In the genomic region with DNA sequence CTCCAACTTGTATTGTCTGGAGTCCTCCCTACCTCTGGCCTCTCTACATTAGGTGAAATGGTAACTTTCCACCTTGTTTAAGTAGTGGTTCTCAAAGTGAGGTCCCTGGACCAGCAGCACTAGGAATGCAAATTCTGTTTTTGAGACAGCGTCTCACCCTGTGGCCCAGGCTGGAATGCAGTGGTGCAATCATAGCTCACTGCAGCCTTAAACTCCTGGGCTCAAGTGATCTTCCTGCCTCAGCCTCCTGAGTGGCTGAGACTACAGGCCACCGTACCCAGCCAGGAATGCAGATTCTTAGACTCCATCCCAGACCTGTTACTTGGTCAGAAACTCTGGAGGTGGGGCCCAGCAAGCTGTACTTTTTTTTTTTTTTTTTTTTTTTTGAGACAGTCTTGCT, we compare ENCODE assay signal across 31 cellular contexts. TPM values are rescaled to one million over a fixed set of nuclear protein-coding genes. Genes with fewer than 3 reads are reported as not detected.
"Had no signal": no experiment of that assay in that cellular context is flagged by ENCODE, and none has a peak within 500 bp of the region (broad histone marks: within the 10 kb centered on the region; RNA-seq: fewer than 3 reads in every experiment).

No MANE protein-coding gene starts in this region.

- H3K27ac ChIP-seq: epithelial cell of prostate, gastroesophageal sphincter, left lung, neural progenitor cell, thoracic aorta had no signal

- H3K4me1 Mint-ChIP-seq: central memory CD8-positive, alpha-beta T cell had no signal

- H3K9me3 Mint-ChIP-seq: activated CD4-positive, alpha-beta memory T cell treated with anti-CD3 and anti-CD28 coated beads for 36 hours; activated CD4-positive, alpha-beta T cell treated with anti-CD3 and anti-CD28 coated beads, Interleukin-2, amount 10 ng/mL, durations not matched to agents 24 days and 14 days; activated naive CD4-positive, alpha-beta T cell treated with anti-CD3 and anti-CD28 coated beads, Interleukin-2, amount 10 ng/mL, durations not matched to agents 7 days and 5 days; activated naive CD8-positive, alpha-beta T cell treated with anti-CD3 and anti-CD28 coated beads, Interleukin-2, amount 10 ng/mL, durations not matched to agents 7 days and 5 days; activated T-helper 1 cell treated with anti-CD3 and anti-CD28 coated beads, Interleukin-12 subunit alpha, Interleukin-12 subunit beta, Interleukin-2, Interleukin-4 antibody, amounts not matched to agents 30 ng/mL and 10 ng/mL and 1 ng/mL, durations not matched to agents 14 hours and 24 hours and 36 hours; central memory CD8-positive, alpha-beta T cell; immature natural killer cell; natural killer cell; neural progenitor cell had no signal

- H3K36me3 ChIP-seq: gastroesophageal sphincter, left lung, neural progenitor cell, thoracic aorta had no signal

- H3K27ac Mint-ChIP-seq: activated CD4-positive, alpha-beta memory T cell treated with anti-CD3 and anti-CD28 coated beads for 36 hours; activated CD4-positive, alpha-beta T cell treated with anti-CD3 and anti-CD28 coated beads, Interleukin-2, amount 10 ng/mL, durations not matched to agents 24 days and 14 days; activated naive CD8-positive, alpha-beta T cell treated with anti-CD3 and anti-CD28 coated beads, Interleukin-2, amount 10 ng/mL, durations not matched to agents 7 days and 5 days; activated T-helper 1 cell treated with anti-CD3 and anti-CD28 coated beads, Interleukin-12 subunit alpha, Interleukin-12 subunit beta, Interleukin-2, Interleukin-4 antibody, amounts not matched to agents 30 ng/mL and 10 ng/mL and 1 ng/mL, durations not matched to agents 14 hours and 24 hours and 36 hours; immature natural killer cell; natural killer cell; neural progenitor cell had no signal

- DNase-seq: activated CD4-positive, alpha-beta memory T cell treated with anti-CD3 and anti-CD28 coated beads for 36 hours; activated CD4-positive, alpha-beta T cell treated with anti-CD3 and anti-CD28 coated beads, Interleukin-2, amount 10 ng/mL, durations not matched to agents 24 days and 14 days; activated CD4-positive, CD25-positive, alpha-beta regulatory T cell treated with anti-CD3 and anti-CD28 coated beads, Interleukin-2, amount 50 U/mL, for 72 hours; activated CD8-positive, alpha-beta memory T cell treated with anti-CD3 and anti-CD28 coated beads, Interleukin-2, amount 50 U/mL, for 4 hours; activated gamma-delta T cell; activated naive CD4-positive, alpha-beta T cell treated with anti-CD3 and anti-CD28 coated beads, Interleukin-2, amount 10 ng/mL, durations not matched to agents 7 days and 5 days; activated naive CD8-positive, alpha-beta T cell treated with anti-CD3 and anti-CD28 coated beads, Interleukin-2, amount 10 ng/mL, durations not matched to agents 7 days and 5 days; activated T-cell treated with anti-CD3 and anti-CD28 coated beads, Interleukin-2, amount 50 U/mL, for 1 hour; amygdala; dermis blood vessel endothelial cell; effector CD4-positive, alpha-beta T cell; hypothalamus; immature natural killer cell; kidney glomerular epithelial cell; left lung; mesendoderm; natural killer cell; occipital lobe; right cardiac atrium; stimulated activated CD4-positive, alpha-beta T cell treated with anti-CD3 and anti-CD28 coated beads, Interleukin-2, amount 100 ng/mL, for 48 hours; stimulated activated naive CD8-positive, alpha-beta T cell treated with anti-CD3 and anti-CD28 coated beads, Interleukin-15, Interleukin-2, amounts not matched to agents 100 U/mL and 50 U/mL, for 24 hours had no signal

- H3K27me3 Mint-ChIP-seq: activated CD4-positive, alpha-beta memory T cell treated with anti-CD3 and anti-CD28 coated beads for 36 hours; activated naive CD8-positive, alpha-beta T cell treated with anti-CD3 and anti-CD28 coated beads, Interleukin-2, amount 10 ng/mL, durations not matched to agents 7 days and 5 days; central memory CD8-positive, alpha-beta T cell had no signal

- H3K4me1 ChIP-seq: neural progenitor cell had no signal

- ATAC-seq: gastroesophageal sphincter; left lung; natural killer cell; right cardiac atrium; stimulated activated naive CD8-positive, alpha-beta T cell treated with anti-CD3 and anti-CD28 coated beads, Interleukin-15, Interleukin-2, amounts not matched to agents 100 U/mL and 50 U/mL, for 24 hours had no signal

- H3K4me3 ChIP-seq: gastroesophageal sphincter, left lung, lung, neural progenitor cell, thoracic aorta had no signal

- H3K36me3 Mint-ChIP-seq: activated CD4-positive, alpha-beta memory T cell treated with anti-CD3 and anti-CD28 coated beads for 36 hours; activated naive CD4-positive, alpha-beta T cell treated with anti-CD3 and anti-CD28 coated beads, Interleukin-2, amount 10 ng/mL, durations not matched to agents 7 days and 5 days; activated naive CD8-positive, alpha-beta T cell treated with anti-CD3 and anti-CD28 coated beads, Interleukin-2, amount 10 ng/mL, durations not matched to agents 7 days and 5 days; immature natural killer cell; natural killer cell; neural progenitor cell had no signal

- H3K4me3 Mint-ChIP-seq: activated CD4-positive, alpha-beta memory T cell treated with anti-CD3 and anti-CD28 coated beads for 36 hours; activated CD4-positive, alpha-beta T cell treated with anti-CD3 and anti-CD28 coated beads, Interleukin-2, amount 10 ng/mL, durations not matched to agents 24 days and 14 days; activated naive CD4-positive, alpha-beta T cell treated with anti-CD3 and anti-CD28 coated beads, Interleukin-2, amount 10 ng/mL, durations not matched to agents 7 days and 5 days; activated naive CD8-positive, alpha-beta T cell treated with anti-CD3 and anti-CD28 coated beads, Interleukin-2, amount 10 ng/mL, durations not matched to agents 7 days and 5 days; activated T-helper 1 cell treated with anti-CD3 and anti-CD28 coated beads, Interleukin-12 subunit alpha, Interleukin-12 subunit beta, Interleukin-2, Interleukin-4 antibody, amounts not matched to agents 30 ng/mL and 10 ng/mL and 1 ng/mL, durations not matched to agents 14 hours and 24 hours and 36 hours; central memory CD8-positive, alpha-beta T cell; immature natural killer cell; natural killer cell; neural progenitor cell had no signal

- H3K9me3 ChIP-seq: gastroesophageal sphincter, left lung, thoracic aorta had no signal

- H3K27me3 ChIP-seq: gastroesophageal sphincter, left lung had no signal

RNA-seq across cellular contexts. Expression of a gene that starts 39.1 kb away (rescaled TPM):
- total RNA-seq: activated CD4-positive, alpha-beta memory T cell treated with anti-CD3 and anti-CD28 coated beads for 36 hours; activated CD4-positive, alpha-beta T cell treated with anti-CD3 and anti-CD28 coated beads, Interleukin-2, amount 10 ng/mL, durations not matched to agents 24 days and 14 days; activated CD8-positive, alpha-beta memory T cell treated with anti-CD3 and anti-CD28 coated beads for 36 hours; activated naive CD8-positive, alpha-beta T cell treated with anti-CD3 and anti-CD28 coated beads, Interleukin-2, amount 10 ng/mL, durations not matched to agents 7 days and 5 days; activated T-helper 1 cell treated with anti-CD3 and anti-CD28 coated beads, Interleukin-12 subunit alpha, Interleukin-12 subunit beta, Interleukin-2, Interleukin-4 antibody, amounts not matched to agents 30 ng/mL and 10 ng/mL and 1 ng/mL, durations not matched to agents 14 hours and 24 hours and 36 hours; bronchial epithelial cell; dermis blood vessel endothelial cell; natural killer cell; occipital lobe; T-helper 1 cell treated with Interleukin-12 subunit alpha and Interleukin-12 subunit beta and Interleukin-4 antibody, amounts not matched to agents 30 ng/mL and 1 ng/mL, for 36 hours had no signal
- polyA plus RNA-seq: immature natural killer cell had no signal
